In genomic region chr16:86507173-86508027, GRCh38 we compare ENCODE assay signal across 11 cellular contexts. TPM values are rescaled to one million over a fixed set of nuclear protein-coding genes. Genes with fewer than 3 reads are reported as not detected.
DNase-seq lines count a peak whose midpoint lies in the region; ATAC-seq and TF ChIP-seq lines count a peak whose summit lies in the region.
"Had no signal": no experiment of that assay in that cellular context is flagged by ENCODE, and none has a peak within 500 bp of the region (broad histone marks: within the 10 kb centered on the region; RNA-seq: fewer than 3 reads in every experiment).

No MANE protein-coding gene starts in this region.

- TF ChIP-seq CTCF in astrocyte of the spinal cord (IDR thresholded peaks at IDR 0.05; ENCODE audit: low read depth, low read length): no peak
- TF ChIP-seq CTCF in mesothelial cell of epicardium (IDR thresholded peaks at IDR 0.05; ENCODE audit: unreplicated experiment): no peak
- no peak for TF ChIP-seq CTCF in type B pancreatic cell (conservative IDR thresholded peaks at IDR 0.05)

- peaks cover 2 to 4% of the 10 kb centered on the region in 2 donors for H3K36me3 Mint-ChIP-seq in activated T-cell treated with anti-CD3 and anti-CD28 coated beads, Interleukin-2, amount 50 U/mL, for 72 hours (ENCODE audit: insufficient read depth in 2 of 2)
- H3K36me3 Mint-ChIP-seq in mesothelial cell of epicardium (no peaks in the 10 kb centered on the region), type B pancreatic cell (no peaks in the 10 kb centered on the region)

- no peak for DNase-seq in activated T-cell treated with anti-CD3 and anti-CD28 coated beads, Interleukin-2, amount 50 U/mL, for 72 hours
- DNase-seq in activated T-cell treated with anti-CD3 and anti-CD28 coated beads, Interleukin-2, amount 50 U/mL, for 48 hours: no peak
- DNase-seq in astrocyte of the spinal cord (ENCODE audit: low read depth, low spot score) (no peak), mesothelial cell of epicardium (ENCODE audit: low spot score in 2 of 2, unreplicated experiment in 2 of 2) (no peak), type B pancreatic cell (ENCODE audit: extremely low spot score, unreplicated experiment) (no peak), dermis blood vessel endothelial cell (no peak)
- DNase-seq: NCI-H446 had no signal

- H3K4me1 Mint-ChIP-seq in activated T-cell treated with anti-CD3 and anti-CD28 coated beads, Interleukin-2, amount 50 U/mL, for 72 hours (ENCODE audit: low read depth): peaks cover 29% of the 10 kb centered on the region
- H3K4me1 Mint-ChIP-seq in mesothelial cell of epicardium (peaks cover 23% of the 10 kb centered on the region), type B pancreatic cell (ENCODE audit: unreplicated experiment) (peaks cover 21% of the 10 kb centered on the region)

- H3K4me3 Mint-ChIP-seq in activated T-cell treated with anti-CD3 and anti-CD28 coated beads, Interleukin-2, amount 50 U/mL, for 72 hours: peak overlapping the region; percentile 37 to 66
- peak overlapping the region; percentile 49 for H3K4me3 Mint-ChIP-seq in mesothelial cell of epicardium
- H3K4me3 Mint-ChIP-seq in type B pancreatic cell: peak overlapping the region; percentile 81
- H3K4me3 Mint-ChIP-seq: dendritic cell treated with granulocyte-macrophage colony-stimulating factor and Interleukin-4, amounts not matched to agents 40 ng/mL and 50 ng/mL, for 4 days had no signal

- peak overlapping the region; percentile 83 for H3K27ac Mint-ChIP-seq in activated T-cell treated with anti-CD3 and anti-CD28 coated beads, Interleukin-2, amount 50 U/mL, for 72 hours
- H3K27ac Mint-ChIP-seq in mesothelial cell of epicardium (no peak overlapping the region), type B pancreatic cell (no peak overlapping the region)
- H3K27ac Mint-ChIP-seq: dendritic cell treated with granulocyte-macrophage colony-stimulating factor and Interleukin-4, amounts not matched to agents 40 ng/mL and 50 ng/mL, for 4 days; progenitor cell of endocrine pancreas had no signal

- peaks cover 70% of the 10 kb centered on the region for H3K27me3 Mint-ChIP-seq in activated T-cell treated with anti-CD3 and anti-CD28 coated beads, Interleukin-2, amount 50 U/mL, for 72 hours (ENCODE audit: low read depth)
- H3K27me3 Mint-ChIP-seq in mesothelial cell of epicardium (ENCODE audit: low read depth) (peaks cover 88% of the 10 kb centered on the region), type B pancreatic cell (peaks cover 76% of the 10 kb centered on the region)

- H3K9me3 Mint-ChIP-seq in activated T-cell treated with anti-CD3 and anti-CD28 coated beads, Interleukin-2, amount 50 U/mL, for 72 hours: no peaks in the 10 kb centered on the region
- H3K9me3 Mint-ChIP-seq in mesothelial cell of epicardium (no peaks in the 10 kb centered on the region), type B pancreatic cell (no peaks in the 10 kb centered on the region)
- H3K9me3 Mint-ChIP-seq: dendritic cell treated with granulocyte-macrophage colony-stimulating factor and Interleukin-4, amounts not matched to agents 40 ng/mL and 50 ng/mL, for 4 days had no signal

- H3K4me3 ChIP-seq in astrocyte of the spinal cord (ENCODE audit: low read depth, low read length): peak overlapping the region; percentile 20

- in situ Hi-C loops in astrocyte of the spinal cord (cut with HindIII; ENCODE audit: low sequenced_read_pairs): no loop called here

- ATAC-seq in activated T-cell treated with anti-CD3 and anti-CD28 coated beads, Interleukin-2, amount 50 U/mL, for 72 hours (replicated peaks in 1 of 2): no peak
- ATAC-seq in HG03354 (IDR thresholded peaks at IDR 0.05; ENCODE audit: poor library complexity, severe bottlenecking, unreplicated experiment) (no peak), HG02642 (IDR thresholded peaks at IDR 0.05; ENCODE audit: poor library complexity, unreplicated experiment) (no peak)

RNA-seq across cellular contexts. Expression of gene FOXF1, which starts 2.9 kb away (rescaled TPM):
- total RNA-seq in activated T-cell treated with anti-CD3 and anti-CD28 coated beads, Interleukin-2, amount 50 U/mL, for 72 hours: not detected
- total RNA-seq in mesothelial cell of epicardium (1.9 to 2.6 TPM (median 1.9 TPM) in 3 replicates), type B pancreatic cell (ENCODE audit: low replicate concordance) (0.48 and 3.4 TPM in 2 replicates), dermis blood vessel endothelial cell (0.14 and 0.17 TPM in 2 replicates)
- total RNA-seq: progenitor cell of endocrine pancreas had no signal

RNA-seq across cellular contexts. Expression of gene MTHFSD, which starts 47.6 kb away (rescaled TPM):
- total RNA-seq in activated T-cell treated with anti-CD3 and anti-CD28 coated beads, Interleukin-2, amount 50 U/mL, for 72 hours: 10 to 100 TPM; 21.2 to 22.4 TPM
- total RNA-seq in mesothelial cell of epicardium (21.0 to 27.4 TPM (median 23.1 TPM) in 3 replicates), type B pancreatic cell (ENCODE audit: low replicate concordance) (18.2 and 20.2 TPM in 2 replicates), dermis blood vessel endothelial cell (14.5 and 17.7 TPM in 2 replicates)

RNA-seq across cellular contexts. Expression of gene FOXC2, which starts 59.2 kb away (rescaled TPM):
- not detected for total RNA-seq in activated T-cell treated with anti-CD3 and anti-CD28 coated beads, Interleukin-2, amount 50 U/mL, for 72 hours
- total RNA-seq in mesothelial cell of epicardium (10.4 to 12.3 TPM (median 11.7 TPM) in 3 replicates), type B pancreatic cell (ENCODE audit: low replicate concordance) (5.5 and 11.3 TPM in 2 replicates), dermis blood vessel endothelial cell (2.2 and 8.1 TPM in 2 replicates)
- total RNA-seq: progenitor cell of endocrine pancreas had no signal
